Comparison of ENCODE assay signal across 12 cellular contexts in genomic region chr16:85335584-85336492, GRCh38.
DNase-seq lines count a peak whose midpoint lies in the region; ATAC-seq and TF ChIP-seq lines count a peak whose summit lies in the region.
"Had no signal": no experiment of that assay in that cellular context is flagged by ENCODE, and none has a peak within 500 bp of the region (broad histone marks: within the 10 kb centered on the region; RNA-seq: fewer than 3 reads in every experiment).

No MANE protein-coding gene starts in this region.

- no peak overlapping the region; a peak in 1 of 22 replicates for H3K27ac ChIP-seq in BLaER1 treated with 17β-estradiol and CSF1 and Interleukin-3, amounts not matched to agents 10 nM and 100 nM
- H3K27ac ChIP-seq in HEK293 (ENCODE audit: extremely low read depth, low read depth, low read length) (no peak overlapping the region), mesendoderm (ENCODE audit: low read depth, low read length) (no peak overlapping the region)
- H3K27ac ChIP-seq: esophagus squamous epithelium, ovary had no signal

- no peak overlapping the region for H2BK15ac ChIP-seq in mesendoderm (replicated peaks; ENCODE audit: low read depth)

- H3K27me3 Mint-ChIP-seq in endothelial cell (ENCODE audit: unreplicated experiment) = peaks cover 8% of the 10 kb centered on the region

- H3K79me2 ChIP-seq in mesendoderm (ENCODE audit: control insufficient read depth, insufficient read depth, low read length) = no peaks in the 10 kb centered on the region

- CTCF ChIA-PET in HEK293 (lab: Yijun Ruan, JAX) = interaction anchor here (0.6 to 0.9 kb wide), 2 partner anchors 36 to 1231 kb away, joined by 3 to 4 read pairs; no protein-coding TSS in a partner anchor

- H3K27ac Mint-ChIP-seq in endothelial cell (ENCODE audit: unreplicated experiment) = no peak overlapping the region

- no peaks in the 10 kb centered on the region for H3K9me3 Mint-ChIP-seq in endothelial cell (ENCODE audit: unreplicated experiment)

- H3K9me3 ChIP-seq in BLaER1 treated with 17β-estradiol and CSF1 and Interleukin-3, amounts not matched to agents 10 nM and 100 nM (replicated peaks in 1 of 11) = no peaks in the 10 kb centered on the region
- H3K9me3 ChIP-seq in HEK293 (ENCODE audit: control insufficient read depth, insufficient read depth, low read depth, low read length) = no peaks in the 10 kb centered on the region
- H3K9me3 ChIP-seq: esophagus squamous epithelium, MG63, ovary had no signal

- H4K8ac ChIP-seq in mesendoderm (ENCODE audit: low read depth, low read length) = no peak overlapping the region

- no peak overlapping the region for H2BK120ac ChIP-seq in mesendoderm (ENCODE audit: low read depth, low read length)

- H3K23ac ChIP-seq in mesendoderm (ENCODE audit: low read length) = no peak overlapping the region

- POLR2A ChIA-PET in HEK293 (lab: Yijun Ruan, JAX) = no interaction called here

- no peak overlapping the region for H2BK5ac ChIP-seq in mesendoderm (ENCODE audit: low read length)

- no peaks in the 10 kb centered on the region for H3K79me1 ChIP-seq in mesendoderm (ENCODE audit: low read length)

- peaks cover 11 to 38% (median 27%) of the 10 kb centered on the region in 10 experiments for H3K4me1 ChIP-seq in BLaER1 treated with 17β-estradiol and CSF1 and Interleukin-3, amounts not matched to agents 10 nM and 100 nM
- H3K4me1 ChIP-seq in HEK293 (ENCODE audit: control insufficient read depth, insufficient read depth, low read length) (no peaks in the 10 kb centered on the region), mesendoderm (ENCODE audit: control insufficient read depth, low read depth, low read length) (peaks cover 4% of the 10 kb centered on the region)

- TF ChIP-seq CTCF in HEK293 (tag by site-specific recombination; IDR thresholded peaks at IDR 0.05) = no peak
- no peak for TF ChIP-seq CTCF in astrocyte of the spinal cord (IDR thresholded peaks at IDR 0.05; ENCODE audit: low read depth, low read length)
- TF ChIP-seq CTCF in endothelial cell (IDR thresholded peaks at IDR 0.05; ENCODE audit: unreplicated experiment) = no peak

- no peak overlapping the region for H2AK5ac ChIP-seq in mesendoderm (ENCODE audit: low read length)

- H3K27me3 ChIP-seq in BLaER1 treated with 17β-estradiol and CSF1 and Interleukin-3, amounts not matched to agents 10 nM and 100 nM = peaks cover 0 to 5% (median 0%) of the 10 kb centered on the region in 11 experiments; a peak in 1 of 22 replicates
- H3K27me3 ChIP-seq in mesendoderm (ENCODE audit: insufficient read depth, low read length, poor library complexity) = no peaks in the 10 kb centered on the region
- H3K27me3 ChIP-seq: MG63, ovary had no signal

- no peak for ATAC-seq in GM19455 (IDR thresholded peaks at IDR 0.05; ENCODE audit: unreplicated experiment)

- no CpG with 5 or more reads among the region's 24 CpGs for WGBS in mesendoderm (ENCODE audit: extremely low coverage, insufficient coverage, low lambda C conversion rate)

- no peak overlapping the region for H4K5ac ChIP-seq in mesendoderm (ENCODE audit: low read length)

- H3K9ac ChIP-seq in BLaER1 treated with 17β-estradiol and CSF1 and Interleukin-3, amounts not matched to agents 10 nM and 100 nM = peak overlapping the region in 9 of 11 experiments; percentile 9 to 62 (median 35); a peak in 9 of 22 replicates
- H3K9ac ChIP-seq in mesendoderm (ENCODE audit: low read length) = no peak overlapping the region

- peak overlapping the region in 3 of 10 experiments; percentile 28 to 44 (median 31); a peak in 4 of 20 replicates for H3K4me3 ChIP-seq in BLaER1 treated with 17β-estradiol and CSF1 and Interleukin-3, amounts not matched to agents 10 nM and 100 nM
- H3K4me3 ChIP-seq in HEK293 (ENCODE audit: low read depth, low read length) (no peak overlapping the region), astrocyte of the spinal cord (ENCODE audit: low read depth, low read length) (no peak overlapping the region), mesendoderm (ENCODE audit: low read length) (no peak overlapping the region)
- H3K4me3 ChIP-seq: MG63, ovary had no signal

- in situ Hi-C loops in astrocyte of the spinal cord (cut with HindIII; ENCODE audit: low sequenced_read_pairs) = no loop called here

- H3K18ac ChIP-seq in mesendoderm (ENCODE audit: low read length) = no peak overlapping the region

- H4K20me1 ChIP-seq in BLaER1 treated with 17β-estradiol and CSF1 and Interleukin-3, amounts not matched to agents 10 nM and 100 nM = peaks cover 0 to 14% (median 0%) of the 10 kb centered on the region in 11 experiments; a peak in 3 of 22 replicates

- peak overlapping the region; percentile 57 for H3K56ac ChIP-seq in mesendoderm (ENCODE audit: low read length)

- H3K4me2 ChIP-seq in BLaER1 treated with 17β-estradiol and CSF1 and Interleukin-3, amounts not matched to agents 10 nM and 100 nM = peak overlapping the region; percentile 70 to 86 (median 81)
- H3K4me2 ChIP-seq in mesendoderm (ENCODE audit: low read length) = no peak overlapping the region

- H3K36me3 ChIP-seq in BLaER1 treated with 17β-estradiol and CSF1 and Interleukin-3, amounts not matched to agents 10 nM and 100 nM = no peaks in the 10 kb centered on the region
- H3K36me3 ChIP-seq in HEK293 (ENCODE audit: control insufficient read depth in 2 of 2, insufficient read depth in 1 of 2, low read length in 2 of 2) = no peaks in the 10 kb centered on the region
- no peaks in the 10 kb centered on the region for H3K36me3 ChIP-seq in mesendoderm (ENCODE audit: control insufficient read depth, insufficient read depth, low read length)
- H3K36me3 ChIP-seq: esophagus squamous epithelium, MG63, ovary had no signal

- H3K4ac ChIP-seq in mesendoderm (ENCODE audit: low read depth, low read length) = no peak overlapping the region

- DNase-seq in astrocyte of the spinal cord (ENCODE audit: low read depth, low spot score) = peak; percentile 27
- DNase-seq in mesendoderm = no peak
- no peak for DNase-seq in NCI-H2029 treated with DMSO at 0.1 percent for 48 hours (lab: John Stamatoyannopoulos, UW)
- no peak for DNase-seq in hepatic stellate cell (ENCODE audit: low spot score)
- no peak for DNase-seq in endothelial cell (ENCODE audit: low spot score)
- DNase-seq: esophagus squamous epithelium, MG63, ovary, Right ventricle myocardium superior had no signal

- H3K4me3 Mint-ChIP-seq in endothelial cell (ENCODE audit: unreplicated experiment) = no peak overlapping the region

- H3K36me3 Mint-ChIP-seq in endothelial cell (ENCODE audit: low read depth, unreplicated experiment) = peaks cover 3% of the 10 kb centered on the region

- H3K4me1 Mint-ChIP-seq in endothelial cell (ENCODE audit: unreplicated experiment) = peaks cover 23% of the 10 kb centered on the region

TF ChIP-seq in HEK293, 187 proteins besides CTCF, POLR2A, EP300 and RAD21:
- TF ChIP-seq GLIS2 (tag by site-specific recombination; IDR thresholded peaks at IDR 0.05) (0 out of 2 replicates have a peak, but pooled peaks have one; percentile 0), ZNF350 (tag by site-specific recombination; IDR thresholded peaks at IDR 0.05) (no peak), ZIC2 (tag by site-specific recombination; IDR thresholded peaks at IDR 0.05) (peak; percentile 17), ZNF132 (tag by site-specific recombination; IDR thresholded peaks at IDR 0.05; ENCODE audit: borderline replicate concordance) (no peak), SP7 (tag by site-specific recombination; IDR thresholded peaks at IDR 0.05) (0 out of 2 replicates have a peak, but pooled peaks have one; percentile 9)
- TF ChIP-seq, protein P1, sequence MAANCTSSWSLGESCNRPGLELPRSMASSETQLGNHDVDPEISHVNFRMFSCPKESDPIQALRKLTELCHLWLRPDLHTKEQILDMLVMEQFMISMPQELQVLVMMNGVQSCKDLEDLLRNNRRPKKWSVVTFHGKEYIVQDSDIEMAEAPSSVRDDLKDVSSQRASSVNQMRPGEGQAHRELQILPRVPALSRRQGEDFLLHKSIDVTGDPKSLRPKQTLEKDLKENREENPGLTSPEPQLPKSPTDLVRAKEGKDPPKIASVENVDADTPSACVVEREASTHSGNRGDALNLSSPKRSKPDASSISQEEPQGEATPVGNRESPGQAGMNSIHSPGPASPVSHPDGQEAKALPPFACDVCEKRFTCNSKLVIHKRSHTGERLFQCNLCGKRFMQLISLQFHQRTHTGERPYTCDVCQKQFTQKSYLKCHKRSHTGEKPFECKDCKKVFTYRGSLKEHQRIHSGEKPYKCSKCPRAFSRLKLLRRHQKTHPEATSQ (tag by site-specific recombination; IDR thresholded peaks at IDR 0.05) = no peak
- TF ChIP-seq, protein P2, sequence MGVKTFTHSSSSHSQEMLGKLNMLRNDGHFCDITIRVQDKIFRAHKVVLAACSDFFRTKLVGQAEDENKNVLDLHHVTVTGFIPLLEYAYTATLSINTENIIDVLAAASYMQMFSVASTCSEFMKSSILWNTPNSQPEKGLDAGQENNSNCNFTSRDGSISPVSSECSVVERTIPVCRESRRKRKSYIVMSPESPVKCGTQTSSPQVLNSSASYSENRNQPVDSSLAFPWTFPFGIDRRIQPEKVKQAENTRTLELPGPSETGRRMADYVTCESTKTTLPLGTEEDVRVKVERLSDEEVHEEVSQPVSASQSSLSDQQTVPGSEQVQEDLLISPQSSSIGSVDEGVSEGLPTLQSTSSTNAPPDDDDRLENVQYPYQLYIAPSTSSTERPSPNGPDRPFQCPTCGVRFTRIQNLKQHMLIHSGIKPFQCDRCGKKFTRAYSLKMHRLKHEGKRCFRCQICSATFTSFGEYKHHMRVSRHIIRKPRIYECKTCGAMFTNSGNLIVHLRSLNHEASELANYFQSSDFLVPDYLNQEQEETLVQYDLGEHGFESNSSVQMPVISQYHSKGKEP (tag by site-specific recombination; IDR thresholded peaks at IDR 0.05) = 0 out of 2 replicates have a peak, but pooled peaks have one; percentile 17
